ENCODE assay signal across 34 cellular contexts in genomic region chr2:107751936-107752335, GRCh38.
"Had no signal": no experiment of that assay in that cellular context is flagged by ENCODE, and none has a peak within 500 bp of the region (broad histone marks: within the 10 kb centered on the region; RNA-seq: fewer than 3 reads in every experiment).

No MANE protein-coding gene starts in this region.

- H3K9me3 ChIP-seq: MG63 had no signal

- DNase-seq: Karpas-422, Kasumi-1, MG63, MM.1S, MV-4-11, NCI-H1048, NCI-H1092, NCI-H1092 treated with DMSO at 0.1 percent for 48 hours, NCI-H1105, NCI-H1105 treated with DMSO at 0.1 percent for 48 hours, NCI-H1417, NCI-H1417 treated with DMSO at 0.1 percent for 48 hours, NCI-H1436, NCI-H1436 treated with DMSO at 0.1 percent for 48 hours, NCI-H146, NCI-H1694, NCI-H1694 treated with DMSO at 0.1 percent for 48 hours, NCI-H187, NCI-H187 treated with DMSO at 0.1 percent for 48 hours, NCI-H1930, NCI-H2029, NCI-H2029 treated with DMSO at 0.1 percent for 48 hours, NCI-H2081, NCI-H2081 treated with DMSO at 0.1 percent for 48 hours, NCI-H2107, NCI-H2171, NCI-H2171 treated with DMSO at 0.1 percent for 48 hours, NCI-H2227 treated with DMSO at 0.1 percent for 48 hours, NCI-H226, NCI-H345, NCI-H446, NCI-H446 treated with DMSO at 0.1 percent for 48 hours, NCI-H510A, NCI-H510A treated with DMSO at 0.1 percent for 48 hours had no signal

- H3K4me3 ChIP-seq: MG63 had no signal

- H3K36me3 ChIP-seq: MG63 had no signal

- H3K27me3 ChIP-seq: MG63 had no signal
